In the genomic region with DNA sequence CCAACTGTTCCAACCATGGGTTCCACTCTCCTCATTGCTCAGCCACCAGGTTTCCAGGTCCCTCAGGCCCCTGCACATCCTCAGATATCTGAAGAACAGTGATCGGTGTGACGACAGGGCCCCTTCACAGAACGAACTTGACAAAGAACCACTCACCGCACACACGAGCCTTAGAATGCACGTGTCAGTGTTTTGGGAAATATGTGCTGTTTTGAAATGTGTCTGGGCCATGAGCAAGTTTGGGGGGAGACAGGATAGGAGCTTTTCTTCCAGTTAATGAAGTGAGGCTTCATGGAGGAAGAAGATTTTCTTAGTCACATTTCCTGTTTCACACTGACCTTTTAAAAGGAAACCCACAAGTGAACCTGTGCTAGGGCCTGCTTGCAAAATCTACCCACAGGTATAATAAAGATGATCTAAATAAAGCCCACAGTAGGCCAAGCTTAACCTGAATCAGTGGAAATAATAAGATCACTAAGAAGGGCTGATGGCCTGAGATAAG, we compare ENCODE assay signal across 9 cellular contexts. TPM values are rescaled to one million over a fixed set of nuclear protein-coding genes. Genes with fewer than 3 reads are reported as not detected.
DNase-seq lines count a peak whose midpoint lies in the region; ATAC-seq and TF ChIP-seq lines count a peak whose summit lies in the region.
"Had no signal": no experiment of that assay in that cellular context is flagged by ENCODE, and none has a peak within 500 bp of the region (broad histone marks: within the 10 kb centered on the region; RNA-seq: fewer than 3 reads in every experiment).

No MANE protein-coding gene starts in this region.

- H2AFZ ChIP-seq in OCI-LY7 (ENCODE audit: low read length): peak overlapping the region; percentile 79

- H3K9me3 Mint-ChIP-seq in MCF 10A (ENCODE audit: unreplicated experiment) (no peaks in the 10 kb centered on the region), brain (peaks cover 0 to 5% (median 0%) of the 10 kb centered on the region in 5 experiments)

- no peaks in the 10 kb centered on the region for H3K27me3 Mint-ChIP-seq in MCF 10A (ENCODE audit: insufficient read depth, unreplicated experiment)
- peaks cover 8% of the 10 kb centered on the region for H3K27me3 Mint-ChIP-seq in brain

- H4K20me1 ChIP-seq in OCI-LY7 (ENCODE audit: insufficient read depth, low read length): no peaks in the 10 kb centered on the region

- peak overlapping the region; percentile 5 to 20 for H3K27ac ChIP-seq in breast epithelium
- peak overlapping the region; percentile 29 for H3K27ac ChIP-seq in OCI-LY7 (ENCODE audit: low read depth, low read length, poor library complexity, severe bottlenecking)
- H3K27ac ChIP-seq: SJSA1 had no signal

- POLR2A ChIA-PET in MCF 10A (lab: Yijun Ruan, JAX) (no interaction called here), OCI-LY7 (lab: Charles Lee) (interaction anchor here (1.0 kb wide), 1 partner anchor 14 kb away, joined by 3 read pairs; no protein-coding TSS in a partner anchor)

- CTCF ChIA-PET in MCF 10A (lab: Yijun Ruan, JAX) (interaction anchor here (0.5 to 1.0 kb wide), 2 partner anchors 11 to 373 kb away, joined by 3 read pairs; no protein-coding TSS in a partner anchor), OCI-LY7 (lab: Charles Lee; ENCODE audit: unreplicated experiment) (no interaction called here)

- no peaks in the 10 kb centered on the region for H3K36me3 ChIP-seq in breast epithelium
- no peaks in the 10 kb centered on the region for H3K36me3 ChIP-seq in OCI-LY7 (ENCODE audit: insufficient read depth, low read length)
- H3K36me3 ChIP-seq: SJSA1 had no signal

- H3K4me1 ChIP-seq in breast epithelium: no peaks in the 10 kb centered on the region
- H3K4me1 ChIP-seq in OCI-LY7 (ENCODE audit: insufficient read depth, low read length, poor library complexity, severe bottlenecking): peaks cover 43% of the 10 kb centered on the region

- H3K27me3 ChIP-seq in breast epithelium: no peaks in the 10 kb centered on the region
- H3K27me3 ChIP-seq: SJSA1 had no signal

- ATAC-seq in HG03280 (IDR thresholded peaks at IDR 0.05; ENCODE audit: unreplicated experiment): no peak

- no TSS peak for BruUV-seq in MCF 10A (replicated peaks; lab: Mats Ljungman, UMichigan)
- BruUV-seq in OCI-LY7 (replicated peaks; lab: Mats Ljungman, UMichigan): no TSS peak

- no peaks in the 10 kb centered on the region for H3K36me3 Mint-ChIP-seq in MCF 10A (ENCODE audit: insufficient read depth, unreplicated experiment)
- no peaks in the 10 kb centered on the region for H3K36me3 Mint-ChIP-seq in brain

- intact Hi-C loops in breast epithelium (cut with DNase I; ENCODE audit: low total_unique reads) (no loop called here), MCF 10A (cut with micrococcal nuclease) (no loop called here), OCI-LY7 (cut with micrococcal nuclease; ENCODE audit: unreplicated experiment) (no loop called here)

- H3K9me3 ChIP-seq in breast epithelium (no peaks in the 10 kb centered on the region), OCI-LY7 (ENCODE audit: low read length) (no peaks in the 10 kb centered on the region)
- H3K9me3 ChIP-seq: SJSA1 had no signal

- no peaks in the 10 kb centered on the region for H3K9me2 ChIP-seq in OCI-LY7 (ENCODE audit: insufficient read depth, low read length)

- no peak for TF ChIP-seq CTCF in breast epithelium (IDR thresholded peaks at IDR 0.05)
- no peak for TF ChIP-seq CTCF in MCF 10A (IDR thresholded peaks at IDR 0.05; ENCODE audit: unreplicated experiment)
- TF ChIP-seq CTCF in OCI-LY7 (conservative IDR thresholded peaks at IDR 0.05; ENCODE audit: low read length): no peak
- no peak for TF ChIP-seq CTCF in brain (conservative IDR thresholded peaks at IDR 0.05)

- no peak for TF ChIP-seq POLR2A in breast epithelium (IDR thresholded peaks at IDR 0.05)

- peak overlapping the region; percentile 57 for H3K4me2 ChIP-seq in OCI-LY7 (ENCODE audit: low read length)

- no peak overlapping the region for H3K27ac Mint-ChIP-seq in MCF 10A (ENCODE audit: low read depth, unreplicated experiment)
- peak overlapping the region; percentile 21 to 96 (median 83) for H3K27ac Mint-ChIP-seq in brain

- DNase-seq in breast epithelium (ENCODE audit: low spot score in 2 of 2) (no peak), MCF 10A (ENCODE audit: unreplicated experiment) (no peak), OCI-LY7 (ENCODE audit: low spot score) (peak; percentile 56), NCI-H226 (no peak), NCI-H2107 treated with DMSO at 0.1 percent for 48 hours (lab: John Stamatoyannopoulos, UW; ENCODE audit: unreplicated experiment) (no peak)
- DNase-seq in stimulated activated CD8-positive, alpha-beta memory T cell treated with anti-CD3 and anti-CD28 coated beads, Interleukin-15, amount 100 ng/mL, for 48 hours (ENCODE audit: low read depth in 2 of 2): peak; percentile 45 to 52

- H3K4me3 ChIP-seq in breast epithelium (no peak overlapping the region), OCI-LY7 (ENCODE audit: low read depth, low read length, poor library complexity, severe bottlenecking) (peak overlapping the region; percentile 6)
- H3K4me3 ChIP-seq: SJSA1 had no signal

- H3K4me1 Mint-ChIP-seq in MCF 10A (ENCODE audit: insufficient read depth, unreplicated experiment) (no peaks in the 10 kb centered on the region), brain (peaks cover 89% of the 10 kb centered on the region)

- no peaks in the 10 kb centered on the region for H3K79me2 ChIP-seq in OCI-LY7 (ENCODE audit: insufficient read depth, low read depth, low read length)

- H3K4me3 Mint-ChIP-seq in MCF 10A (ENCODE audit: unreplicated experiment) (no peak overlapping the region), brain (no peak overlapping the region)

RNA-seq across cellular contexts. Expression of a gene that starts 58.6 kb away (rescaled TPM):
- 100 to 1,000 TPM; 198 to 737 (median 492) TPM for total RNA-seq in breast epithelium
- 376 and 426 TPM in 2 replicates for total RNA-seq in MCF 10A (2022)
- total RNA-seq in OCI-LY7 (2014; rRNA removed; shearing (Covaris generic)): 24.2 and 25.6 TPM in 2 replicates
- total RNA-seq in OCI-LY7 (2022): 51.4 and 57.0 TPM in 2 replicates
- 104 TPM for polyA plus RNA-seq in brain (ENCODE audit: insufficient read depth, low read depth, low replicate concordance)

Comparison
In these comparisons a context has a peak if more than half of its experiments do, and no peak if none do; other contexts are left out.
1. DNase-seq: peak in OCI-LY7 (single experiment) and stimulated activated CD8-positive, alpha-beta memory T cell treated with anti-CD3 and anti-CD28 coated beads, Interleukin-15, amount 100 ng/mL, for 48 hours (2 of 2); none in breast epithelium (0 of 2), MCF 10A (single experiment), NCI-H226 (single experiment) and NCI-H2107 treated with DMSO at 0.1 percent for 48 hours (single experiment).